Comparison of ENCODE assay signal across 1 cellular context in the genomic region with DNA sequence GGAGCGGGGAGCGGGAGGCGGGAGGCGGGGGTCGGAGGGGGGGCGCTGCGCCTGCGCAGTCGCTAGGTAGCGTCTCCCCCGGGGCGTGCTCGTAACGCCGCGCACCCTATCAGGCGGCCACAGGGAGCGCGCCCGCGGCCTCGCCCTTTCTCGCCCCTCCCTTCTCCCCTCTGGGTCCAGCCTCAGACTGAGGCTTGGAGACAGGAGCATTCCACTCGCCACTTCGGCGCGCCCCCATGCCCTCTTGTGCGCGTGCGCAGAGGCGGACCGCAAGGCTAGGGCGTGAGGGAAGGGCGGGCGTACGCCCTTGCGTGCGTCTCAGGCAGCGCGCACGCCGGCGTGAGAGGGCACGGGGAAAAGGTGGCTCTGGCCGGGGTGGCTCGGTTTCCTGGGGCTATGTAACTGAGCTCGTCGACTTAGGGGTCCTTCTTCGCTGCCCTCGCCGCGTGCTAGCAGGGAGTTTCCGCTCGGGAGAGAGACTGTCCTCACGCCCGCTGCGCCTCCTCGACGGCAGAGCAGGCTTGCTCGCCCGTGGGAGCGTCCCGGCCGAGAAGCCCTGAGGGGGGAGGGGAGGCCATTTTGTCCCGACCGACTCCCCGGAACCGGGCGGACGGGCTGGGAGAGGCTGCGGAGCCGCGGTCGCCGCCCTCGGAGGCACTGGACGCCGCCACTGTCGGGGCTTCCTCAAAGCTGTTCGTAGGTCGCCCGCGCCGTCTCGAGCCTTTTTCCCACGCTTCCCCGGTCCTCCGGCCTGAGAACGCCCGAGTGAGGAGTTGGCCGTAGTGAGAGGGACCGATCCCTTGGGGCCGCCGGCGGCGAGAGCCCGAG.
TF ChIP-seq lines count a peak whose summit lies in the region.

A gene (plus strand): TSS at position 316 of the 828 bp plus-strand sequence. CDS start 525 bp downstream, outside the sequence.

TF ChIP-seq in HepG2, 621 proteins besides CTCF, POLR2A, EP300 and RAD21 (continued from another document and continues in another):
- TF ChIP-seq, protein P1, sequence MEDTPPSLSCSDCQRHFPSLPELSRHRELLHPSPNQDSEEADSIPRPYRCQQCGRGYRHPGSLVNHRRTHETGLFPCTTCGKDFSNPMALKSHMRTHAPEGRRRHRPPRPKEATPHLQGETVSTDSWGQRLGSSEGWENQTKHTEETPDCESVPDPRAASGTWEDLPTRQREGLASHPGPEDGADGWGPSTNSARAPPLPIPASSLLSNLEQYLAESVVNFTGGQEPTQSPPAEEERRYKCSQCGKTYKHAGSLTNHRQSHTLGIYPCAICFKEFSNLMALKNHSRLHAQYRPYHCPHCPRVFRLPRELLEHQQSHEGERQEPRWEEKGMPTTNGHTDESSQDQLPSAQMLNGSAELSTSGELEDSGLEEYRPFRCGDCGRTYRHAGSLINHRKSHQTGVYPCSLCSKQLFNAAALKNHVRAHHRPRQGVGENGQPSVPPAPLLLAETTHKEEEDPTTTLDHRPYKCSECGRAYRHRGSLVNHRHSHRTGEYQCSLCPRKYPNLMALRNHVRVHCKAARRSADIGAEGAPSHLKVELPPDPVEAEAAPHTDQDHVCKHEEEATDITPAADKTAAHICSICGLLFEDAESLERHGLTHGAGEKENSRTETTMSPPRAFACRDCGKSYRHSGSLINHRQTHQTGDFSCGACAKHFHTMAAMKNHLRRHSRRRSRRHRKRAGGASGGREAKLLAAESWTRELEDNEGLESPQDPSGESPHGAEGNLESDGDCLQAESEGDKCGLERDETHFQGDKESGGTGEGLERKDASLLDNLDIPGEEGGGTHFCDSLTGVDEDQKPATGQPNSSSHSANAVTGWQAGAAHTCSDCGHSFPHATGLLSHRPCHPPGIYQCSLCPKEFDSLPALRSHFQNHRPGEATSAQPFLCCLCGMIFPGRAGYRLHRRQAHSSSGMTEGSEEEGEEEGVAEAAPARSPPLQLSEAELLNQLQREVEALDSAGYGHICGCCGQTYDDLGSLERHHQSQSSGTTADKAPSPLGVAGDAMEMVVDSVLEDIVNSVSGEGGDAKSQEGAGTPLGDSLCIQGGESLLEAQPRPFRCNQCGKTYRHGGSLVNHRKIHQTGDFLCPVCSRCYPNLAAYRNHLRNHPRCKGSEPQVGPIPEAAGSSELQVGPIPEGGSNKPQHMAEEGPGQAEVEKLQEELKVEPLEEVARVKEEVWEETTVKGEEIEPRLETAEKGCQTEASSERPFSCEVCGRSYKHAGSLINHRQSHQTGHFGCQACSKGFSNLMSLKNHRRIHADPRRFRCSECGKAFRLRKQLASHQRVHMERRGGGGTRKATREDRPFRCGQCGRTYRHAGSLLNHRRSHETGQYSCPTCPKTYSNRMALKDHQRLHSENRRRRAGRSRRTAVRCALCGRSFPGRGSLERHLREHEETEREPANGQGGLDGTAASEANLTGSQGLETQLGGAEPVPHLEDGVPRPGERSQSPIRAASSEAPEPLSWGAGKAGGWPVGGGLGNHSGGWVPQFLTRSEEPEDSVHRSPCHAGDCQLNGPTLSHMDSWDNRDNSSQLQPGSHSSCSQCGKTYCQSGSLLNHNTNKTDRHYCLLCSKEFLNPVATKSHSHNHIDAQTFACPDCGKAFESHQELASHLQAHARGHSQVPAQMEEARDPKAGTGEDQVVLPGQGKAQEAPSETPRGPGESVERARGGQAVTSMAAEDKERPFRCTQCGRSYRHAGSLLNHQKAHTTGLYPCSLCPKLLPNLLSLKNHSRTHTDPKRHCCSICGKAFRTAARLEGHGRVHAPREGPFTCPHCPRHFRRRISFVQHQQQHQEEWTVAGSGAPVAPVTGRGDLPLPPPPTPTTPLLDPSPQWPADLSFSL (CRISPR knock-in tag; IDR thresholded peaks at IDR 0.05), result no peak; the same call in 1 of the 2 replicates
- no peak for TF ChIP-seq NFIB (CRISPR knock-in tag; IDR thresholded peaks at IDR 0.05; ENCODE audit: borderline replicate concordance)
- TF ChIP-seq, protein P2, sequence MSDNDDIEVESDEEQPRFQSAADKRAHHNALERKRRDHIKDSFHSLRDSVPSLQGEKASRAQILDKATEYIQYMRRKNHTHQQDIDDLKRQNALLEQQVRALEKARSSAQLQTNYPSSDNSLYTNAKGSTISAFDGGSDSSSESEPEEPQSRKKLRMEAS (IDR thresholded peaks at IDR 0.05), result peak; percentile 86
- TF ChIP-seq SUZ12 (IDR thresholded peaks at IDR 0.05; ENCODE audit: low read depth, low read length), result no peak
- no peak for TF ChIP-seq ZNF337 (CRISPR knock-in tag; IDR thresholded peaks at IDR 0.05; ENCODE audit: borderline replicate concordance, low read depth)
- TF ChIP-seq, protein P3, sequence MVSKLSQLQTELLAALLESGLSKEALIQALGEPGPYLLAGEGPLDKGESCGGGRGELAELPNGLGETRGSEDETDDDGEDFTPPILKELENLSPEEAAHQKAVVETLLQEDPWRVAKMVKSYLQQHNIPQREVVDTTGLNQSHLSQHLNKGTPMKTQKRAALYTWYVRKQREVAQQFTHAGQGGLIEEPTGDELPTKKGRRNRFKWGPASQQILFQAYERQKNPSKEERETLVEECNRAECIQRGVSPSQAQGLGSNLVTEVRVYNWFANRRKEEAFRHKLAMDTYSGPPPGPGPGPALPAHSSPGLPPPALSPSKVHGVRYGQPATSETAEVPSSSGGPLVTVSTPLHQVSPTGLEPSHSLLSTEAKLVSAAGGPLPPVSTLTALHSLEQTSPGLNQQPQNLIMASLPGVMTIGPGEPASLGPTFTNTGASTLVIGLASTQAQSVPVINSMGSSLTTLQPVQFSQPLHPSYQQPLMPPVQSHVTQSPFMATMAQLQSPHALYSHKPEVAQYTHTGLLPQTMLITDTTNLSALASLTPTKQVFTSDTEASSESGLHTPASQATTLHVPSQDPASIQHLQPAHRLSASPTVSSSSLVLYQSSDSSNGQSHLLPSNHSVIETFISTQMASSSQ (IDR thresholded peaks at IDR 0.05; ENCODE audit: low read depth), result no peak
- TF ChIP-seq, protein P3 (CRISPR knock-in tag; IDR thresholded peaks at IDR 0.05; ENCODE audit: borderline replicate concordance), result peak; percentile 88
- peak; percentile 79; the same call in 1 of the 2 replicates for TF ChIP-seq TBX3 (IDR thresholded peaks at IDR 0.05; ENCODE audit: borderline replicate concordance)
- TF ChIP-seq TGIF2 (CRISPR knock-in tag; IDR thresholded peaks at IDR 0.05), result peak; percentile 15; the same call in 1 of the 2 replicates
- 0 out of 2 replicates have a peak, but pooled peaks have one; percentile 56 for TF ChIP-seq ZNF549 (CRISPR knock-in tag; IDR thresholded peaks at IDR 0.05)
- peak; percentile 71; the same call in 1 of the 2 replicates for TF ChIP-seq SMAD1 (CRISPR knock-in tag; IDR thresholded peaks at IDR 0.05; ENCODE audit: borderline replicate concordance, low read depth)
- TF ChIP-seq, protein P4, sequence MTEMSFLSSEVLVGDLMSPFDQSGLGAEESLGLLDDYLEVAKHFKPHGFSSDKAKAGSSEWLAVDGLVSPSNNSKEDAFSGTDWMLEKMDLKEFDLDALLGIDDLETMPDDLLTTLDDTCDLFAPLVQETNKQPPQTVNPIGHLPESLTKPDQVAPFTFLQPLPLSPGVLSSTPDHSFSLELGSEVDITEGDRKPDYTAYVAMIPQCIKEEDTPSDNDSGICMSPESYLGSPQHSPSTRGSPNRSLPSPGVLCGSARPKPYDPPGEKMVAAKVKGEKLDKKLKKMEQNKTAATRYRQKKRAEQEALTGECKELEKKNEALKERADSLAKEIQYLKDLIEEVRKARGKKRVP (CRISPR knock-in tag; IDR thresholded peaks at IDR 0.05), result 0 out of 4 replicates have a peak, but pooled peaks of 1 of the 2 experiments have one; percentile 5
- TF ChIP-seq GABPA (IDR thresholded peaks at IDR 0.05; ENCODE audit: low read depth, low read length), result no peak
- TF ChIP-seq GABPA (CRISPR knock-in tag; IDR thresholded peaks at IDR 0.05; ENCODE audit: low read depth), result no peak
- TF ChIP-seq TAF15 (IDR thresholded peaks at IDR 0.05; ENCODE audit: low read depth, low read length, poor library complexity, severe bottlenecking), result no peak
- TF ChIP-seq, protein P5, sequence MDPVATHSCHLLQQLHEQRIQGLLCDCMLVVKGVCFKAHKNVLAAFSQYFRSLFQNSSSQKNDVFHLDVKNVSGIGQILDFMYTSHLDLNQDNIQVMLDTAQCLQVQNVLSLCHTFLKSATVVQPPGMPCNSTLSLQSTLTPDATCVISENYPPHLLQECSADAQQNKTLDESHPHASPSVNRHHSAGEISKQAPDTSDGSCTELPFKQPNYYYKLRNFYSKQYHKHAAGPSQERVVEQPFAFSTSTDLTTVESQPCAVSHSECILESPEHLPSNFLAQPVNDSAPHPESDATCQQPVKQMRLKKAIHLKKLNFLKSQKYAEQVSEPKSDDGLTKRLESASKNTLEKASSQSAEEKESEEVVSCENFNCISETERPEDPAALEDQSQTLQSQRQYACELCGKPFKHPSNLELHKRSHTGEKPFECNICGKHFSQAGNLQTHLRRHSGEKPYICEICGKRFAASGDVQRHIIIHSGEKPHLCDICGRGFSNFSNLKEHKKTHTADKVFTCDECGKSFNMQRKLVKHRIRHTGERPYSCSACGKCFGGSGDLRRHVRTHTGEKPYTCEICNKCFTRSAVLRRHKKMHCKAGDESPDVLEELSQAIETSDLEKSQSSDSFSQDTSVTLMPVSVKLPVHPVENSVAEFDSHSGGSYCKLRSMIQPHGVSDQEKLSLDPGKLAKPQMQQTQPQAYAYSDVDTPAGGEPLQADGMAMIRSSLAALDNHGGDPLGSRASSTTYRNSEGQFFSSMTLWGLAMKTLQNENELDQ (CRISPR knock-in tag; IDR thresholded peaks at IDR 0.05; ENCODE audit: borderline replicate concordance), result peak; percentile 72
- peak; percentile 71 for TF ChIP-seq BHLHE40 (IDR thresholded peaks at IDR 0.05; ENCODE audit: low read length)
- TF ChIP-seq, protein P6, sequence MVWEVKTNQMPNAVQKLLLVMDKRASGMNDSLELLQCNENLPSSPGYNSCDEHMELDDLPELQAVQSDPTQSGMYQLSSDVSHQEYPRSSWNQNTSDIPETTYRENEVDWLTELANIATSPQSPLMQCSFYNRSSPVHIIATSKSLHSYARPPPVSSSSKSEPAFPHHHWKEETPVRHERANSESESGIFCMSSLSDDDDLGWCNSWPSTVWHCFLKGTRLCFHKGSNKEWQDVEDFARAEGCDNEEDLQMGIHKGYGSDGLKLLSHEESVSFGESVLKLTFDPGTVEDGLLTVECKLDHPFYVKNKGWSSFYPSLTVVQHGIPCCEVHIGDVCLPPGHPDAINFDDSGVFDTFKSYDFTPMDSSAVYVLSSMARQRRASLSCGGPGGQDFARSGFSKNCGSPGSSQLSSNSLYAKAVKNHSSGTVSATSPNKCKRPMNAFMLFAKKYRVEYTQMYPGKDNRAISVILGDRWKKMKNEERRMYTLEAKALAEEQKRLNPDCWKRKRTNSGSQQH (CRISPR knock-in tag; IDR thresholded peaks at IDR 0.05; ENCODE audit: low read depth), result peak; percentile 23; the same call in 1 of the 2 replicates
- TF ChIP-seq HCFC1 (IDR thresholded peaks at IDR 0.05; ENCODE audit: low read depth, low read length), result no peak
- no peak for TF ChIP-seq TMF1 (CRISPR knock-in tag; IDR thresholded peaks at IDR 0.05; ENCODE audit: low read depth)
- TF ChIP-seq ZFP1 (CRISPR knock-in tag; IDR thresholded peaks at IDR 0.05), result no peak
- TF ChIP-seq RAD51 (IDR thresholded peaks at IDR 0.05; ENCODE audit: borderline replicate concordance), result no peak
- TF ChIP-seq SALL1 (CRISPR knock-in tag; IDR thresholded peaks at IDR 0.05), result peak; percentile 95
- TF ChIP-seq STAG1 (CRISPR knock-in tag; IDR thresholded peaks at IDR 0.05), result peak; percentile 3; the same call in 1 of the 2 replicates
- TF ChIP-seq MIXL1 (CRISPR knock-in tag; IDR thresholded peaks at IDR 0.05), result 0 out of 2 replicates have a peak, but pooled peaks have one; percentile 22
- TF ChIP-seq, protein P7, sequence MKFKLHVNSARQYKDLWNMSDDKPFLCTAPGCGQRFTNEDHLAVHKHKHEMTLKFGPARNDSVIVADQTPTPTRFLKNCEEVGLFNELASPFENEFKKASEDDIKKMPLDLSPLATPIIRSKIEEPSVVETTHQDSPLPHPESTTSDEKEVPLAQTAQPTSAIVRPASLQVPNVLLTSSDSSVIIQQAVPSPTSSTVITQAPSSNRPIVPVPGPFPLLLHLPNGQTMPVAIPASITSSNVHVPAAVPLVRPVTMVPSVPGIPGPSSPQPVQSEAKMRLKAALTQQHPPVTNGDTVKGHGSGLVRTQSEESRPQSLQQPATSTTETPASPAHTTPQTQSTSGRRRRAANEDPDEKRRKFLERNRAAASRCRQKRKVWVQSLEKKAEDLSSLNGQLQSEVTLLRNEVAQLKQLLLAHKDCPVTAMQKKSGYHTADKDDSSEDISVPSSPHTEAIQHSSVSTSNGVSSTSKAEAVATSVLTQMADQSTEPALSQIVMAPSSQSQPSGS (CRISPR knock-in tag; IDR thresholded peaks at IDR 0.05), result peak; percentile 78
- TF ChIP-seq ZNF839 (CRISPR knock-in tag; IDR thresholded peaks at IDR 0.05; ENCODE audit: borderline replicate concordance), result peak; percentile 90; the same call in 1 of the 2 replicates
- peak; percentile 94 for TF ChIP-seq MYC (CRISPR knock-in tag; IDR thresholded peaks at IDR 0.05; ENCODE audit: borderline replicate concordance)
- TF ChIP-seq, protein P8, sequence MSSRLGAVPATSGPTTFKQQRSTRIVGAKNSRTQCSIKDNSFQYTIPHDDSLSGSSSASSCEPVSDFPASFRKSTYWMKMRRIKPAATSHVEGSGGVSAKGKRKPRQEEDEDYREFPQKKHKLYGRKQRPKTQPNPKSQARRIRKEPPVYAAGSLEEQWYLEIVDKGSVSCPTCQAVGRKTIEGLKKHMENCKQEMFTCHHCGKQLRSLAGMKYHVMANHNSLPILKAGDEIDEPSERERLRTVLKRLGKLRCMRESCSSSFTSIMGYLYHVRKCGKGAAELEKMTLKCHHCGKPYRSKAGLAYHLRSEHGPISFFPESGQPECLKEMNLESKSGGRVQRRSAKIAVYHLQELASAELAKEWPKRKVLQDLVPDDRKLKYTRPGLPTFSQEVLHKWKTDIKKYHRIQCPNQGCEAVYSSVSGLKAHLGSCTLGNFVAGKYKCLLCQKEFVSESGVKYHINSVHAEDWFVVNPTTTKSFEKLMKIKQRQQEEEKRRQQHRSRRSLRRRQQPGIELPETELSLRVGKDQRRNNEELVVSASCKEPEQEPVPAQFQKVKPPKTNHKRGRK (CRISPR knock-in tag; IDR thresholded peaks at IDR 0.05), result no peak; the same call in 1 of the 2 replicates
- peak; percentile 99 for TF ChIP-seq KAT7 (CRISPR knock-in tag; IDR thresholded peaks at IDR 0.05; ENCODE audit: borderline replicate concordance)
- TF ChIP-seq PRMT3 (CRISPR knock-in tag; IDR thresholded peaks at IDR 0.05; ENCODE audit: borderline replicate concordance, low read depth), result no peak
- no peak; the same call in 1 of the 2 replicates for TF ChIP-seq FOSL1 (CRISPR knock-in tag; IDR thresholded peaks at IDR 0.05; ENCODE audit: borderline replicate concordance)
